ENCODE assay signal across 21 cellular contexts in genomic region chr12:60231976-60232907, GRCh38.
DNase-seq lines count a peak whose midpoint lies in the region; ATAC-seq, FAIRE-seq and TF ChIP-seq lines count a peak whose summit lies in the region.
"Had no signal": no experiment of that assay in that cellular context is flagged by ENCODE, and none has a peak within 500 bp of the region (broad histone marks: within the 10 kb centered on the region; RNA-seq: fewer than 3 reads in every experiment).

No MANE protein-coding gene starts in this region.

- TF ChIP-seq POLR2A in A549 (IDR thresholded peaks at IDR 0.05; ENCODE audit: low read length), result no peak

- 56% methylated on average over 7 of the region's 7 CpGs for WGBS in A549 (ENCODE audit: missing lambda C conversion rate)

- no peak for TF ChIP-seq CTCF in A549 (IDR thresholded peaks at IDR 0.05)
- no peak for TF ChIP-seq CTCF in WTC11 (IDR thresholded peaks at IDR 0.05)

- no peak for TF ChIP-seq RAD21 in A549 (conservative IDR thresholded peaks at IDR 0.05 in 1 of 2, IDR thresholded peaks at IDR 0.05 in 1 of 2)

- CTCF ChIA-PET in A549 (lab: Yijun Ruan, JAX), result no interaction called here
- CTCF ChIA-PET in WTC11 (lab: Charles Lee), result interaction anchor here (0.6 kb wide), 1 partner anchor 353 kb away, joined by 3 read pairs; no protein-coding TSS in a partner anchor

- H3K4me3 ChIP-seq in A549 (no peak overlapping the region), iPS-18c (ENCODE audit: insufficient read depth, low read depth, low read length) (peak overlapping the region; percentile 20; the same call in 1 of the 2 replicates)

- POLR2A ChIA-PET in A549 (lab: Yijun Ruan, JAX) (no interaction called here), WTC11 (lab: Charles Lee) (no interaction called here)

- H3K4me1 ChIP-seq in A549, result no peaks in the 10 kb centered on the region
- H3K4me1 ChIP-seq: Caco-2 had no signal

- H3K4me1 Mint-ChIP-seq in WTC11, result peaks cover 16% of the 10 kb centered on the region
- no peaks in the 10 kb centered on the region for H3K4me1 Mint-ChIP-seq in activated T-helper 17 cell treated with anti-CD3 and anti-CD28 coated beads, Interleukin-2, amount 50 U/mL, for 72 hours

- no peak overlapping the region for H3K4me3 Mint-ChIP-seq in WTC11
- no peak overlapping the region for H3K4me3 Mint-ChIP-seq in activated T-helper 17 cell treated with anti-CD3 and anti-CD28 coated beads, Interleukin-2, amount 50 U/mL, for 72 hours
- H3K4me3 Mint-ChIP-seq: CD4-positive, alpha-beta T cell; HFFc6 had no signal

- H3K27me3 Mint-ChIP-seq in WTC11 (ENCODE audit: low read depth), result no peaks in the 10 kb centered on the region
- no peaks in the 10 kb centered on the region for H3K27me3 Mint-ChIP-seq in activated T-helper 17 cell treated with anti-CD3 and anti-CD28 coated beads, Interleukin-2, amount 50 U/mL, for 72 hours
- H3K27me3 Mint-ChIP-seq: CD4-positive, alpha-beta T cell had no signal

- no peaks in the 10 kb centered on the region for H3K9me3 ChIP-seq in A549
- H3K9me3 ChIP-seq in iPS-18c (ENCODE audit: control insufficient read depth, insufficient read depth, low read length), result no peaks in the 10 kb centered on the region
- H3K9me3 ChIP-seq: Caco-2 had no signal

- DNase-seq in A549 (ENCODE audit: low read depth in 1 of 2, low spot score in 1 of 2) (no peak), HTR-8/SVneo (ENCODE audit: insufficient read length, low spot score) (no peak), WTC11 (ENCODE audit: low spot score) (peak; percentile 12), RKO (ENCODE audit: low spot score) (no peak)
- DNase-seq: AML-193; Caco-2; CD4-positive, alpha-beta T cell; GOT3; H7; HFFc6 had no signal

- no peak overlapping the region for H3K4me2 ChIP-seq in A549

- TF ChIP-seq EP300 in A549 (IDR thresholded peaks at IDR 0.05), result no peak

- H3K9me3 Mint-ChIP-seq in WTC11, result peaks cover 22% of the 10 kb centered on the region; the same call in 1 of the 2 replicates
- H3K9me3 Mint-ChIP-seq in activated T-helper 17 cell treated with anti-CD3 and anti-CD28 coated beads, Interleukin-2, amount 50 U/mL, for 72 hours, result peaks cover 19% of the 10 kb centered on the region
- H3K9me3 Mint-ChIP-seq: HFFc6 had no signal

- H3K36me3 Mint-ChIP-seq in WTC11, result no peaks in the 10 kb centered on the region
- no peaks in the 10 kb centered on the region for H3K36me3 Mint-ChIP-seq in activated T-helper 17 cell treated with anti-CD3 and anti-CD28 coated beads, Interleukin-2, amount 50 U/mL, for 72 hours (ENCODE audit: low read depth)

- no peak overlapping the region for H3K27ac Mint-ChIP-seq in WTC11
- H3K27ac Mint-ChIP-seq in activated T-helper 17 cell treated with anti-CD3 and anti-CD28 coated beads, Interleukin-2, amount 50 U/mL, for 72 hours, result no peak overlapping the region
- H3K27ac Mint-ChIP-seq: CD4-positive, alpha-beta T cell; HFFc6 had no signal

- FAIRE-seq in A549 (lab: Jason Lieb, UNC), result no peak
- peak; percentile 40 for FAIRE-seq in HTR-8/SVneo (lab: Jason Lieb, UNC)
- FAIRE-seq: A204.1, D721Med, G401.6, GM12891, GM18507 had no signal

- ATAC-seq in A549 (no peak), WTC11 (no peak), GM18868 (IDR thresholded peaks at IDR 0.05; ENCODE audit: unreplicated experiment) (no peak)
- no peak for ATAC-seq in activated T-helper 17 cell treated with anti-CD3 and anti-CD28 coated beads, Interleukin-2, amount 50 U/mL, for 72 hours (replicated peaks)
- ATAC-seq: HCT116 had no signal

- no peak overlapping the region for H3K27ac ChIP-seq in A549
- H3K27ac ChIP-seq: C4-2B, HL-60 had no signal

TF ChIP-seq in A549, 52 proteins besides CTCF, POLR2A, EP300 and RAD21:
- TF ChIP-seq ZFP36 (IDR thresholded peaks at IDR 0.05; ENCODE audit: borderline replicate concordance, partially characterized antibody) (no peak), HOXB13 (CRISPR knock-in tag; IDR thresholded peaks at IDR 0.05; ENCODE audit: low read depth) (no peak), HDAC2 (IDR thresholded peaks at IDR 0.05) (no peak), ZC3H11A (IDR thresholded peaks at IDR 0.05) (no peak), EHF (CRISPR knock-in tag; IDR thresholded peaks at IDR 0.05) (no peak), MAFK (IDR thresholded peaks at IDR 0.05; ENCODE audit: partially characterized antibody) (peak; percentile 55), NPAS2 (CRISPR knock-in tag; IDR thresholded peaks at IDR 0.05; ENCODE audit: borderline replicate concordance) (no peak), JUNB (IDR thresholded peaks at IDR 0.05) (no peak), PHF8 (IDR thresholded peaks at IDR 0.05; ENCODE audit: borderline replicate concordance, low read depth) (no peak)

TF ChIP-seq in WTC11, 78 proteins besides CTCF, POLR2A, EP300 and RAD21:
- TF ChIP-seq, protein P1, sequence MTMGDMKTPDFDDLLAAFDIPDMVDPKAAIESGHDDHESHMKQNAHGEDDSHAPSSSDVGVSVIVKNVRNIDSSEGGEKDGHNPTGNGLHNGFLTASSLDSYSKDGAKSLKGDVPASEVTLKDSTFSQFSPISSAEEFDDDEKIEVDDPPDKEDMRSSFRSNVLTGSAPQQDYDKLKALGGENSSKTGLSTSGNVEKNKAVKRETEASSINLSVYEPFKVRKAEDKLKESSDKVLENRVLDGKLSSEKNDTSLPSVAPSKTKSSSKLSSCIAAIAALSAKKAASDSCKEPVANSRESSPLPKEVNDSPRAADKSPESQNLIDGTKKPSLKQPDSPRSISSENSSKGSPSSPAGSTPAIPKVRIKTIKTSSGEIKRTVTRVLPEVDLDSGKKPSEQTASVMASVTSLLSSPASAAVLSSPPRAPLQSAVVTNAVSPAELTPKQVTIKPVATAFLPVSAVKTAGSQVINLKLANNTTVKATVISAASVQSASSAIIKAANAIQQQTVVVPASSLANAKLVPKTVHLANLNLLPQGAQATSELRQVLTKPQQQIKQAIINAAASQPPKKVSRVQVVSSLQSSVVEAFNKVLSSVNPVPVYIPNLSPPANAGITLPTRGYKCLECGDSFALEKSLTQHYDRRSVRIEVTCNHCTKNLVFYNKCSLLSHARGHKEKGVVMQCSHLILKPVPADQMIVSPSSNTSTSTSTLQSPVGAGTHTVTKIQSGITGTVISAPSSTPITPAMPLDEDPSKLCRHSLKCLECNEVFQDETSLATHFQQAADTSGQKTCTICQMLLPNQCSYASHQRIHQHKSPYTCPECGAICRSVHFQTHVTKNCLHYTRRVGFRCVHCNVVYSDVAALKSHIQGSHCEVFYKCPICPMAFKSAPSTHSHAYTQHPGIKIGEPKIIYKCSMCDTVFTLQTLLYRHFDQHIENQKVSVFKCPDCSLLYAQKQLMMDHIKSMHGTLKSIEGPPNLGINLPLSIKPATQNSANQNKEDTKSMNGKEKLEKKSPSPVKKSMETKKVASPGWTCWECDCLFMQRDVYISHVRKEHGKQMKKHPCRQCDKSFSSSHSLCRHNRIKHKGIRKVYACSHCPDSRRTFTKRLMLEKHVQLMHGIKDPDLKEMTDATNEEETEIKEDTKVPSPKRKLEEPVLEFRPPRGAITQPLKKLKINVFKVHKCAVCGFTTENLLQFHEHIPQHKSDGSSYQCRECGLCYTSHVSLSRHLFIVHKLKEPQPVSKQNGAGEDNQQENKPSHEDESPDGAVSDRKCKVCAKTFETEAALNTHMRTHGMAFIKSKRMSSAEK (CRISPR knock-in tag; IDR thresholded peaks at IDR 0.05; ENCODE audit: borderline replicate concordance), result no peak
- TF ChIP-seq TP53 (CRISPR knock-in tag; IDR thresholded peaks at IDR 0.05), result no peak
- TF ChIP-seq IRF2 (CRISPR knock-in tag; IDR thresholded peaks at IDR 0.05; ENCODE audit: borderline replicate concordance, low read depth), result no peak
- TF ChIP-seq GTF2I (CRISPR knock-in tag; conservative IDR thresholded peaks at IDR 0.05), result no peak
- TF ChIP-seq OVOL2 (CRISPR knock-in tag; IDR thresholded peaks at IDR 0.05; ENCODE audit: borderline replicate concordance), result no peak
- TF ChIP-seq IRF1 (CRISPR knock-in tag; IDR thresholded peaks at IDR 0.05), result no peak
- no peak for TF ChIP-seq ZNF121 (CRISPR knock-in tag; IDR thresholded peaks at IDR 0.05)
- no peak for TF ChIP-seq SOX15 (CRISPR knock-in tag; IDR thresholded peaks at IDR 0.05)
- no peak for TF ChIP-seq NR2C2 (CRISPR knock-in tag; IDR thresholded peaks at IDR 0.05)
- TF ChIP-seq, protein P2, sequence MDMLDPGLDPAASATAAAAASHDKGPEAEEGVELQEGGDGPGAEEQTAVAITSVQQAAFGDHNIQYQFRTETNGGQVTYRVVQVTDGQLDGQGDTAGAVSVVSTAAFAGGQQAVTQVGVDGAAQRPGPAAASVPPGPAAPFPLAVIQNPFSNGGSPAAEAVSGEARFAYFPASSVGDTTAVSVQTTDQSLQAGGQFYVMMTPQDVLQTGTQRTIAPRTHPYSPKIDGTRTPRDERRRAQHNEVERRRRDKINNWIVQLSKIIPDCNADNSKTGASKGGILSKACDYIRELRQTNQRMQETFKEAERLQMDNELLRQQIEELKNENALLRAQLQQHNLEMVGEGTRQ (CRISPR knock-in tag; IDR thresholded peaks at IDR 0.05), result no peak
- no peak for TF ChIP-seq ZNF263 (CRISPR knock-in tag; IDR thresholded peaks at IDR 0.05; ENCODE audit: low read depth)
- TF ChIP-seq, protein P3, sequence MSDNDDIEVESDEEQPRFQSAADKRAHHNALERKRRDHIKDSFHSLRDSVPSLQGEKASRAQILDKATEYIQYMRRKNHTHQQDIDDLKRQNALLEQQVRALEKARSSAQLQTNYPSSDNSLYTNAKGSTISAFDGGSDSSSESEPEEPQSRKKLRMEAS (CRISPR knock-in tag; IDR thresholded peaks at IDR 0.05), result no peak
